In genomic region chr7:109956916-109957315, GRCh38 we compare ENCODE assay signal across 17 cellular contexts.
A peak's percentile ranks its signal among the peaks of the same experiment; 100 is the strongest.
DNase-seq lines count a peak whose midpoint lies in the region; ATAC-seq, FAIRE-seq and TF ChIP-seq lines count a peak whose summit lies in the region.
"Had no signal": no experiment of that assay in that cellular context is flagged by ENCODE, and none has a peak within 500 bp of the region (broad histone marks: within the 10 kb centered on the region; RNA-seq: fewer than 3 reads in every experiment).

No MANE protein-coding gene starts in this region.

- no peaks in the 10 kb centered on the region for H3K9me3 Mint-ChIP-seq in endodermal cell

- no peak overlapping the region for H3K4me3 Mint-ChIP-seq in endodermal cell
- H3K4me3 Mint-ChIP-seq: CD14-positive monocyte; CD8-positive, alpha-beta T cell had no signal

- H3K4me1 ChIP-seq in endodermal cell (ENCODE audit: control insufficient read depth, insufficient read depth, low read length) (peaks cover 9% of the 10 kb centered on the region), HepG2 (ENCODE audit: insufficient read depth, low read length) (no peaks in the 10 kb centered on the region), small intestine (ENCODE audit: control insufficient read depth in 2 of 2, insufficient read depth in 1 of 2, low read depth in 1 of 2, low read length in 1 of 2) (no peaks in the 10 kb centered on the region)

- H3K27me3 ChIP-seq in endodermal cell (ENCODE audit: control insufficient read depth, insufficient read depth, low read length, poor library complexity, severe bottlenecking) (no peaks in the 10 kb centered on the region), HepG2 (ENCODE audit: control insufficient read depth in 1 of 2, insufficient read depth in 2 of 2, low read length in 2 of 2) (no peaks in the 10 kb centered on the region), small intestine (ENCODE audit: control insufficient read depth in 2 of 2, insufficient read depth in 2 of 2, low read length in 2 of 2) (no peaks in the 10 kb centered on the region)

- no peak overlapping the region for H3K9ac ChIP-seq in endodermal cell (ENCODE audit: extremely low read depth, low read length, poor library complexity, severe bottlenecking)
- no peak overlapping the region for H3K9ac ChIP-seq in HepG2 (ENCODE audit: insufficient read depth, low read depth, low read length)

- no peak overlapping the region for H3K4me2 ChIP-seq in HepG2 (ENCODE audit: low read depth, low read length)

- H3K36me3 Mint-ChIP-seq in endodermal cell (ENCODE audit: low read depth): no peaks in the 10 kb centered on the region
- H3K36me3 Mint-ChIP-seq: CD14-positive monocyte; CD8-positive, alpha-beta T cell had no signal

- BruUV-seq in HepG2 (replicated peaks; lab: Mats Ljungman, UMichigan): no TSS peak

- no peaks in the 10 kb centered on the region for H4K20me1 ChIP-seq in HepG2 (ENCODE audit: insufficient read depth, low read length)

- H3K4me3 ChIP-seq in endodermal cell (ENCODE audit: low read length): no peak overlapping the region
- H3K4me3 ChIP-seq in HepG2 (replicated peaks in 1 of 3; ENCODE audit: insufficient read depth in 1 of 3, low read depth in 2 of 3, low read length in 3 of 3): no peak overlapping the region
- no peak overlapping the region for H3K4me3 ChIP-seq in small intestine (ENCODE audit: low read depth in 1 of 2, low read length in 2 of 2)

- no peak for TF ChIP-seq POLR2A in HepG2 (IDR thresholded peaks at IDR 0.05; ENCODE audit: insufficient read depth in 1 of 2, low read depth in 2 of 2, low read length in 2 of 2)

- H3K79me2 ChIP-seq in HepG2 (ENCODE audit: insufficient read depth, low read length): no peaks in the 10 kb centered on the region

- no peak overlapping the region for H2AFZ ChIP-seq in HepG2 (ENCODE audit: low read length)

- peaks cover 19% of the 10 kb centered on the region for H3K4me1 Mint-ChIP-seq in endodermal cell
- H3K4me1 Mint-ChIP-seq: CD14-positive monocyte had no signal

- no peak for TF ChIP-seq RAD21 in HepG2 (CRISPR knock-in tag; IDR thresholded peaks at IDR 0.05)

- no peak for TF ChIP-seq CTCF in endodermal cell (conservative IDR thresholded peaks at IDR 0.05)
- no peak for TF ChIP-seq CTCF in HepG2 (CRISPR knock-in tag; IDR thresholded peaks at IDR 0.05)

- no peak overlapping the region for H3K27ac ChIP-seq in endodermal cell (ENCODE audit: low read depth, low read length)
- H3K27ac ChIP-seq in HepG2 (ENCODE audit: extremely low read length, insufficient read depth, low read length): no peak overlapping the region
- no peak overlapping the region for H3K27ac ChIP-seq in small intestine (ENCODE audit: low read depth in 1 of 2, low read length in 1 of 2)
- H3K27ac ChIP-seq: 22Rv1 had no signal

- H3K36me3 ChIP-seq in endodermal cell (ENCODE audit: control insufficient read depth, insufficient read depth, low read length) (no peaks in the 10 kb centered on the region), HepG2 (replicated peaks in 1 of 2; ENCODE audit: control insufficient read depth in 1 of 2, insufficient read depth in 2 of 2, low read length in 2 of 2) (no peaks in the 10 kb centered on the region), small intestine (ENCODE audit: control insufficient read depth in 2 of 2, insufficient read depth in 2 of 2, low read length in 2 of 2) (no peaks in the 10 kb centered on the region)

- ATAC-seq in HepG2: no peak
- ATAC-seq: CD8-positive, alpha-beta T cell had no signal

- TF ChIP-seq EP300 in HepG2 (IDR thresholded peaks at IDR 0.05; ENCODE audit: low read depth in 2 of 2, low read length in 2 of 2) (no peak), HepG2 (CRISPR knock-in tag; IDR thresholded peaks at IDR 0.05; ENCODE audit: borderline replicate concordance) (no peak)

- POLR2A ChIA-PET in HepG2 (lab: Yijun Ruan, JAX): no interaction called here

- no peak overlapping the region for H3K27ac Mint-ChIP-seq in endodermal cell
- H3K27ac Mint-ChIP-seq: CD14-positive monocyte; CD8-positive, alpha-beta T cell had no signal

- DNase-seq in NCI-H2107 treated with DMSO at 0.1 percent for 48 hours (lab: John Stamatoyannopoulos, UW; ENCODE audit: unreplicated experiment) (peak; percentile 2), NCI-H2107 (lab: John Stamatoyannopoulos, UW) (no peak), endodermal cell (peak; percentile 70), iPS-NIHi7 (ENCODE audit: extremely low spot score) (peak; percentile 28), HepG2 (ENCODE audit: low spot score) (no peak), small intestine (no peak), DMS114 treated with DMSO at 0.1 percent for 48 hours (lab: John Stamatoyannopoulos, UW; ENCODE audit: unreplicated experiment) (no peak), cerebellar cortex (ENCODE audit: low spot score) (no peak)
- DNase-seq: CD8-positive, alpha-beta T cell; COR-L47; DND-41; GDM1 had no signal

- CTCF ChIA-PET in HepG2 (lab: Yijun Ruan, JAX; ENCODE audit: low intra/inter-chr PET ratio, low total read pairs): no interaction called here

- no peak for FAIRE-seq in HepG2 (lab: Jason Lieb, UNC)
- no peak for FAIRE-seq in small intestine (lab: Jason Lieb, UNC)
- FAIRE-seq: D721Med, GM12892, H54 had no signal

- in situ Hi-C loops in HepG2 (cut with HindIII; ENCODE audit: extremely low pct_ligation_motif_present, low pct_unique_long_range_greater_than_20kb): no loop called here

- peaks cover 4% of the 10 kb centered on the region for H3K9me3 ChIP-seq in endodermal cell (ENCODE audit: control insufficient read depth, low read length)
- peaks cover 21% of the 10 kb centered on the region; the same call in 1 of the 2 replicates for H3K9me3 ChIP-seq in HepG2 (ENCODE audit: low read length)
- H3K9me3 ChIP-seq in small intestine (ENCODE audit: control insufficient read depth, low read depth): no peaks in the 10 kb centered on the region

- intact Hi-C loops in HepG2 (cut with micrococcal nuclease; ENCODE audit: unreplicated experiment): no loop called here

- no peaks in the 10 kb centered on the region for H3K27me3 Mint-ChIP-seq in endodermal cell (ENCODE audit: insufficient read depth)

TF ChIP-seq in HepG2, 621 proteins besides CTCF, POLR2A, EP300 and RAD21:
- TF ChIP-seq ZNF883 (CRISPR knock-in tag; IDR thresholded peaks at IDR 0.05; ENCODE audit: not compliant biosample characterization) (no peak), TBX2 (CRISPR knock-in tag; IDR thresholded peaks at IDR 0.05; ENCODE audit: borderline replicate concordance) (no peak), ZNF800 (CRISPR knock-in tag; IDR thresholded peaks at IDR 0.05) (no peak), GTF3A (CRISPR knock-in tag; conservative IDR thresholded peaks at IDR 0.05) (no peak), ZNF34 (CRISPR knock-in tag; IDR thresholded peaks at IDR 0.05; ENCODE audit: borderline replicate concordance) (no peak), XBP1 (CRISPR knock-in tag; IDR thresholded peaks at IDR 0.05) (no peak), ZNF687 (CRISPR knock-in tag; IDR thresholded peaks at IDR 0.05) (no peak), ZNF775 (CRISPR knock-in tag; IDR thresholded peaks at IDR 0.05; ENCODE audit: borderline replicate concordance) (no peak)

Comparison
In these comparisons a context has a peak if more than half of its experiments do, and no peak if none do; other contexts are left out.
1. DNase-seq: peak in NCI-H2107 treated with DMSO at 0.1 percent for 48 hours (single experiment), endodermal cell (single experiment) and iPS-NIHi7 (single experiment); none in NCI-H2107 (single experiment), HepG2 (single experiment), small intestine (single experiment), DMS114 treated with DMSO at 0.1 percent for 48 hours (single experiment) and cerebellar cortex (single experiment).